In genomic region chr6:135231469-135231844, GRCh38 we compare ENCODE assay signal across 1 cellular context.
TF ChIP-seq lines count a peak whose summit lies in the region.

No MANE protein-coding gene starts in this region.

TF ChIP-seq in GM12878, 131 proteins besides CTCF, POLR2A, EP300 and RAD21 (continued from another document):
- TF ChIP-seq RB1 (IDR thresholded peaks at IDR 0.05; ENCODE audit: borderline replicate concordance) (no peak), ZBTB33 (IDR thresholded peaks at IDR 0.05) (no peak), YY1 (IDR thresholded peaks at IDR 0.05; ENCODE audit: low read depth, low read length) (no peak), CREM (IDR thresholded peaks at IDR 0.05; ENCODE audit: low read depth) (no peak), CUX1 (IDR thresholded peaks at IDR 0.05; ENCODE audit: insufficient replicate concordance, low read depth, low read length) (no peak), ZNF217 (IDR thresholded peaks at IDR 0.05) (no peak), STAT3 (IDR thresholded peaks at IDR 0.05; ENCODE audit: low read depth, low read length) (no peak), ZNF622 (IDR thresholded peaks at IDR 0.05) (no peak), ASH2L (IDR thresholded peaks at IDR 0.05; ENCODE audit: borderline replicate concordance, low read depth) (no peak), DPF2 (IDR thresholded peaks at IDR 0.05) (0 out of 2 replicates have a peak, but pooled peaks have one; percentile 25), RCOR1 (conservative IDR thresholded peaks at IDR 0.05; ENCODE audit: low read depth, low read length) (no peak), ATF7 (IDR thresholded peaks at IDR 0.05; ENCODE audit: low read depth) (no peak), LARP7 (IDR thresholded peaks at IDR 0.05) (no peak)
